8 cellular contexts compared by ENCODE assay signal in genomic region chr3:148990211-148990610, GRCh38. TPM values are rescaled to one million over a fixed set of nuclear protein-coding genes. Genes with fewer than 3 reads are reported as not detected.
DNase-seq lines count a peak whose midpoint lies in the region; ATAC-seq and TF ChIP-seq lines count a peak whose summit lies in the region.

No MANE protein-coding gene starts in this region.

- no peak for DNase-seq in activated CD4-positive, alpha-beta T cell treated with anti-CD3 and anti-CD28 coated beads, Interleukin-2, amount 10 ng/mL, durations not matched to agents 7 days and 5 days
- no peak for DNase-seq in activated CD4-positive, alpha-beta T cell treated with anti-CD3 and anti-CD28 coated beads, Interleukin-2, amount 50 U/mL, for 1 hour
- DNase-seq in superior temporal gyrus (ENCODE audit: extremely low spot score) (peak; percentile 14), brain microvascular endothelial cell (no peak), NCI-H2107 treated with DMSO at 0.1 percent for 48 hours (lab: John Stamatoyannopoulos, UW; ENCODE audit: unreplicated experiment) (no peak), NCI-H526 (lab: John Stamatoyannopoulos, UW) (no peak)

- CTCF ChIA-PET in activated CD4-positive, alpha-beta T cell treated with anti-CD3 and anti-CD28 coated beads, Interleukin-2, amount 10 ng/mL, durations not matched to agents 7 days and 5 days (lab: Charles Lee), result interaction anchor here (0.6 to 1.5 kb wide), 3 partner anchors 12 to 201 kb away, joined by 3 to 5 read pairs (median 3); no protein-coding TSS in a partner anchor

- TF ChIP-seq CTCF in brain microvascular endothelial cell (IDR thresholded peaks at IDR 0.05; ENCODE audit: low read depth, low read length, missing control alignments), result no peak

- in situ Hi-C loops in brain microvascular endothelial cell (cut with HindIII; ENCODE audit: low pct_ligation_motif_present, low sequenced_read_pairs), result no loop called here

- H3K36me3 ChIP-seq in brain microvascular endothelial cell (replicated peaks), result peaks cover 3% of the 10 kb centered on the region

- no peak overlapping the region for H3K4me3 ChIP-seq in brain microvascular endothelial cell (ENCODE audit: low read depth, low read length)

- H3K27ac Mint-ChIP-seq in activated CD4-positive, alpha-beta T cell treated with anti-CD3 and anti-CD28 coated beads, Interleukin-2, amount 10 ng/mL, durations not matched to agents 7 days and 5 days, result peak overlapping the region; percentile 86
- peak overlapping the region; percentile 76 for H3K27ac Mint-ChIP-seq in activated naive CD8-positive, alpha-beta T cell

- POLR2A ChIA-PET in activated CD4-positive, alpha-beta T cell treated with anti-CD3 and anti-CD28 coated beads, Interleukin-2, amount 10 ng/mL, durations not matched to agents 7 days and 5 days (lab: Charles Lee), result interaction anchor here (0.6 to 0.8 kb wide), 2 partner anchors 10 to 27 kb away, joined by 3 to 7 read pairs; no protein-coding TSS in a partner anchor

- peak overlapping the region; percentile 75 for H3K4me3 Mint-ChIP-seq in activated CD4-positive, alpha-beta T cell treated with anti-CD3 and anti-CD28 coated beads, Interleukin-2, amount 10 ng/mL, durations not matched to agents 7 days and 5 days
- peak overlapping the region; percentile 86 for H3K4me3 Mint-ChIP-seq in activated naive CD8-positive, alpha-beta T cell

- H3K9me3 Mint-ChIP-seq in activated CD4-positive, alpha-beta T cell treated with anti-CD3 and anti-CD28 coated beads, Interleukin-2, amount 10 ng/mL, durations not matched to agents 7 days and 5 days, result no peaks in the 10 kb centered on the region
- no peaks in the 10 kb centered on the region for H3K9me3 Mint-ChIP-seq in activated naive CD8-positive, alpha-beta T cell (ENCODE audit: low read depth)

- H3K27me3 Mint-ChIP-seq in activated CD4-positive, alpha-beta T cell treated with anti-CD3 and anti-CD28 coated beads, Interleukin-2, amount 10 ng/mL, durations not matched to agents 7 days and 5 days, result peaks cover 2% of the 10 kb centered on the region
- H3K27me3 Mint-ChIP-seq in activated naive CD8-positive, alpha-beta T cell, result no peaks in the 10 kb centered on the region

- H3K27me3 ChIP-seq in brain microvascular endothelial cell (replicated peaks), result no peaks in the 10 kb centered on the region

- ATAC-seq in HG03139 (IDR thresholded peaks at IDR 0.05; ENCODE audit: unreplicated experiment), result peak; percentile 38

- no peak overlapping the region for H3K27ac ChIP-seq in brain microvascular endothelial cell

- H3K4me1 Mint-ChIP-seq in activated CD4-positive, alpha-beta T cell treated with anti-CD3 and anti-CD28 coated beads, Interleukin-2, amount 10 ng/mL, durations not matched to agents 7 days and 5 days, result peaks cover 29% of the 10 kb centered on the region
- H3K4me1 Mint-ChIP-seq in activated naive CD8-positive, alpha-beta T cell (ENCODE audit: low read depth), result peaks cover 26% of the 10 kb centered on the region

- peaks cover 18% of the 10 kb centered on the region for H3K36me3 Mint-ChIP-seq in activated CD4-positive, alpha-beta T cell treated with anti-CD3 and anti-CD28 coated beads, Interleukin-2, amount 10 ng/mL, durations not matched to agents 7 days and 5 days (ENCODE audit: low read depth)
- H3K36me3 Mint-ChIP-seq in activated naive CD8-positive, alpha-beta T cell, result no peaks in the 10 kb centered on the region

RNA-seq across cellular contexts. Expression of gene GYG1, which starts 1.1 kb away (rescaled TPM):
- 10 to 100 TPM; 32.6 to 38.5 TPM for total RNA-seq in activated CD4-positive, alpha-beta T cell treated with anti-CD3 and anti-CD28 coated beads, Interleukin-2, amount 10 ng/mL, durations not matched to agents 7 days and 5 days
